ENCODE assay signal across 21 cellular contexts in the genomic region with DNA sequence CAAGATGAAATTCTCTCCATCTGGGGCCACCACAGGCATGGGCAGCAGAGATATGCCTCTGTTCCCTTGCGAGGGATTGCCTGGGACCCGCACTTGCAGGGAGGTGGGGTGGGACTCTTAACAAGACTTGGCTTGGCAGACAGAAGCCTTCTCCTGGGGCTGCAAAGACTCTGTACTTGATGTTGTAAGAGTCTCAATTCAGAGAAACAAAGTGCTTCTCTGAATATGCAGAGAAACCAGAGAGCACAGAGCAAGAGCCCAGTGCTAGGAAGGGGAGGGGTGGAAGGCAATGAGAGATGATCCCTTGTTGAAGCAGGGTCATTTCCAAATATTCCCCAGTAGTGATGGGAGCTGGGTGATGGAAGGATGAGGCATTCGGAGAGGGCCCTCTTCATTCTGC. TPM values are rescaled to one million over a fixed set of nuclear protein-coding genes. Genes with fewer than 3 reads are reported as not detected.
DNase-seq lines count a peak whose midpoint lies in the region; ATAC-seq and TF ChIP-seq lines count a peak whose summit lies in the region.
"Had no signal": no experiment of that assay in that cellular context is flagged by ENCODE, and none has a peak within 500 bp of the region (broad histone marks: within the 10 kb centered on the region; RNA-seq: fewer than 3 reads in every experiment).

No MANE protein-coding gene starts in this region.

- H3K4me1 ChIP-seq in rectal smooth muscle tissue (ENCODE audit: control insufficient read depth, insufficient read depth, low read length), result peaks cover 21% of the 10 kb centered on the region
- H3K4me1 ChIP-seq: neural progenitor cell had no signal

- no peak for TF ChIP-seq CTCF in CD4-positive, alpha-beta T cell (IDR thresholded peaks at IDR 0.05)
- no peak for TF ChIP-seq CTCF in RWPE1 (conservative IDR thresholded peaks at IDR 0.05; ENCODE audit: low read depth)
- no peak for TF ChIP-seq CTCF in glutamatergic neuron (IDR thresholded peaks at IDR 0.05; ENCODE audit: partially characterized antibody, unreplicated experiment)

- no peak for DNase-seq in CD4-positive, alpha-beta T cell
- DNase-seq in RWPE1 (ENCODE audit: low spot score) (no peak), glutamatergic neuron (no peak), SW 1271 (lab: John Stamatoyannopoulos, UW) (no peak), DMS79 treated with DMSO at 0.1 percent for 48 hours (lab: John Stamatoyannopoulos, UW) (no peak), NCI-H1436 treated with DMSO at 0.1 percent for 48 hours (lab: John Stamatoyannopoulos, UW) (no peak)
- no peak for DNase-seq in effector CD4-positive, alpha-beta T cell
- DNase-seq: activated CD4-positive, alpha-beta T cell treated with anti-CD3 and anti-CD28 coated beads, Interleukin-2, amount 50 U/mL, for 1 hour; activated T-cell treated with anti-CD3 and anti-CD28 coated beads for 4 hours; AML-193; central memory CD4-positive, alpha-beta T cell; DMS153; effector memory CD8-positive, alpha-beta T cell; HCEC 1CT; NCI-H146; NCI-H446 treated with DMSO at 0.1 percent for 48 hours had no signal

- H3K27ac Mint-ChIP-seq in CD4-positive, alpha-beta T cell, result no peak overlapping the region
- no peak overlapping the region for H3K27ac Mint-ChIP-seq in glutamatergic neuron (ENCODE audit: unreplicated experiment)
- H3K27ac Mint-ChIP-seq: effector memory CD8-positive, alpha-beta T cell; neural progenitor cell had no signal

- no peak overlapping the region for H3K27ac ChIP-seq in CD4-positive, alpha-beta T cell (ENCODE audit: low read depth, low read length)
- H3K27ac ChIP-seq in RWPE1, result peak overlapping the region; percentile 94
- H3K27ac ChIP-seq in rectal smooth muscle tissue (ENCODE audit: low read depth, low read length), result no peak overlapping the region
- H3K27ac ChIP-seq: neural progenitor cell had no signal

- POLR2A ChIA-PET in CD4-positive, alpha-beta T cell (lab: Charles Lee), result interaction anchor here (7.9 kb wide), 1 partner anchor 16 kb away, joined by 49 read pairs; a partner anchor contains a TSS
- POLR2A ChIA-PET in RWPE1 (lab: Yijun Ruan, JAX; ENCODE audit: low non-redundant PET), result no interaction called here

- CTCF ChIA-PET in CD4-positive, alpha-beta T cell (lab: Charles Lee), result interaction anchor here (0.9 to 1.4 kb wide), 2 partner anchors 12 to 29 kb away, joined by 3 to 10 read pairs; no protein-coding TSS in a partner anchor
- CTCF ChIA-PET in RWPE1 (lab: Yijun Ruan, JAX), result interaction anchor here (1.6 to 2.8 kb wide), 2 partner anchors 12 to 29 kb away, joined by 6 to 22 read pairs; no protein-coding TSS in a partner anchor

- no peaks in the 10 kb centered on the region for H3K9me3 Mint-ChIP-seq in CD4-positive, alpha-beta T cell
- H3K9me3 Mint-ChIP-seq in glutamatergic neuron (ENCODE audit: unreplicated experiment), result no peaks in the 10 kb centered on the region
- H3K9me3 Mint-ChIP-seq: effector memory CD8-positive, alpha-beta T cell; neural progenitor cell had no signal

- H3K27me3 Mint-ChIP-seq in CD4-positive, alpha-beta T cell, result peaks cover 30% of the 10 kb centered on the region
- peaks cover 30% of the 10 kb centered on the region for H3K27me3 Mint-ChIP-seq in glutamatergic neuron (ENCODE audit: unreplicated experiment)

- no peaks in the 10 kb centered on the region for H3K36me3 Mint-ChIP-seq in CD4-positive, alpha-beta T cell (ENCODE audit: low read depth)
- H3K36me3 Mint-ChIP-seq in glutamatergic neuron (ENCODE audit: unreplicated experiment), result peaks cover 7% of the 10 kb centered on the region
- H3K36me3 Mint-ChIP-seq: neural progenitor cell had no signal

- H3K36me3 ChIP-seq in rectal smooth muscle tissue (ENCODE audit: control insufficient read depth, insufficient read depth, low read length), result no peaks in the 10 kb centered on the region
- H3K36me3 ChIP-seq: neural progenitor cell had no signal

- H3K9ac ChIP-seq in rectal smooth muscle tissue (ENCODE audit: low read length), result no peak overlapping the region
- H3K9ac ChIP-seq: neural progenitor cell had no signal

- H3K4me3 ChIP-seq in rectal smooth muscle tissue (ENCODE audit: low read length), result peak overlapping the region; percentile 17
- H3K4me3 ChIP-seq: neural progenitor cell had no signal

- ATAC-seq in CD4-positive, alpha-beta T cell (ENCODE audit: poor library complexity), result no peak
- ATAC-seq: effector memory CD8-positive, alpha-beta T cell had no signal

- H3K9me3 ChIP-seq in CD4-positive, alpha-beta T cell (ENCODE audit: control insufficient read depth, low read length), result no peaks in the 10 kb centered on the region

- H3K27me3 ChIP-seq in CD4-positive, alpha-beta T cell (ENCODE audit: control insufficient read depth, insufficient read depth, low read length), result peaks cover 22% of the 10 kb centered on the region
- no peaks in the 10 kb centered on the region for H3K27me3 ChIP-seq in rectal smooth muscle tissue (ENCODE audit: control insufficient read depth, insufficient read depth, low read length)

- intact Hi-C loops in CD4-positive, alpha-beta T cell (cut with DNase I, micrococcal nuclease), result no loop called here

- H3K4me1 Mint-ChIP-seq in CD4-positive, alpha-beta T cell (ENCODE audit: low read depth), result peaks cover 47% of the 10 kb centered on the region
- no peaks in the 10 kb centered on the region for H3K4me1 Mint-ChIP-seq in glutamatergic neuron (ENCODE audit: low read depth, unreplicated experiment)

- peak overlapping the region; percentile 86 for H3K4me3 Mint-ChIP-seq in CD4-positive, alpha-beta T cell
- peak overlapping the region; percentile 23 for H3K4me3 Mint-ChIP-seq in glutamatergic neuron (ENCODE audit: unreplicated experiment)

RNA-seq across cellular contexts. Expression of a gene that starts 2.2 kb away (rescaled TPM):
- 1 to 10 TPM; 6.7 to 9.9 TPM for total RNA-seq in CD4-positive, alpha-beta T cell
- 0.49 TPM for total RNA-seq in glutamatergic neuron (ENCODE audit: unreplicated experiment)
- total RNA-seq: SK-MEL-5 had no signal

RNA-seq across cellular contexts. Expression of a gene that starts 16.0 kb away (rescaled TPM):
- total RNA-seq in CD4-positive, alpha-beta T cell, result 100 to 1,000 TPM; 114 to 119 TPM
- total RNA-seq in glutamatergic neuron (ENCODE audit: unreplicated experiment), result 180 TPM

RNA-seq across cellular contexts. Expression of a gene that starts 32.6 kb away (rescaled TPM):
- not detected for total RNA-seq in CD4-positive, alpha-beta T cell
- total RNA-seq in glutamatergic neuron (ENCODE audit: unreplicated experiment), result not detected
- total RNA-seq: liver, renal cortical epithelial cell, SK-MEL-5 had no signal

RNA-seq across cellular contexts. Expression of a gene that starts 40.2 kb away (rescaled TPM):
- under 1 TPM; 0.19 to 0.22 TPM for total RNA-seq in CD4-positive, alpha-beta T cell
- 0.27 TPM for total RNA-seq in glutamatergic neuron (ENCODE audit: unreplicated experiment)
- total RNA-seq: liver, SK-MEL-5 had no signal
